Comparison of ENCODE assay signal across 9 cellular contexts in genomic region chr2:230828272-230828961, GRCh38. TPM values are rescaled to one million over a fixed set of nuclear protein-coding genes. Genes with fewer than 3 reads are reported as not detected.
DNase-seq lines count a peak whose midpoint lies in the region; ATAC-seq, FAIRE-seq and TF ChIP-seq lines count a peak whose summit lies in the region.
"Had no signal": no experiment of that assay in that cellular context is flagged by ENCODE, and none has a peak within 500 bp of the region (broad histone marks: within the 10 kb centered on the region; RNA-seq: fewer than 3 reads in every experiment).

No MANE protein-coding gene starts in this region.

- H3K4me3 ChIP-seq in left lung, result peak overlapping the region; percentile 21 to 27

- DNase-seq in AG20443 (ENCODE audit: low spot score), result peak; percentile 17
- DNase-seq in activated T-helper 2 cell treated with anti-CD3 and anti-CD28 coated beads, Interferon-gamma antibody, Interleukin-2, Interleukin-4, amounts not matched to agents 10 μg/mL and 5 μg/mL and 100 μg/mL, durations not matched to agents 14 hours and 24 hours and 36 hours (ENCODE audit: low spot score), result peak; percentile 23
- peak in 1 of 2 donors; percentile 84 for DNase-seq in left lung
- DNase-seq in NCI-H82 treated with DMSO at 0.1 percent for 48 hours (lab: John Stamatoyannopoulos, UW; ENCODE audit: unreplicated experiment), result no peak
- no peak for DNase-seq in HTR-8/SVneo (ENCODE audit: insufficient read length, low spot score)
- DNase-seq: mesenchymal stem cell had no signal

- H3K27me3 ChIP-seq in left lung, result peaks cover 10 to 80% of the 10 kb centered on the region in 2 donors

- H3K4me1 Mint-ChIP-seq in activated T-helper 2 cell treated with anti-CD3 and anti-CD28 coated beads, Interferon-gamma antibody, Interleukin-2, Interleukin-4, amounts not matched to agents 10 μg/mL and 5 μg/mL and 100 μg/mL, durations not matched to agents 14 hours and 24 hours and 36 hours (ENCODE audit: low read depth), result peaks cover 23% of the 10 kb centered on the region

- H3K4me3 Mint-ChIP-seq in activated T-helper 2 cell treated with anti-CD3 and anti-CD28 coated beads, Interferon-gamma antibody, Interleukin-2, Interleukin-4, amounts not matched to agents 10 μg/mL and 5 μg/mL and 100 μg/mL, durations not matched to agents 14 hours and 24 hours and 36 hours (ENCODE audit: low read depth), result no peak overlapping the region

- H3K9me3 ChIP-seq in left lung, result no peaks in the 10 kb centered on the region

- no peak for TF ChIP-seq CTCF in left lung (IDR thresholded peaks at IDR 0.05)

- no peak overlapping the region for H3K27ac ChIP-seq in left lung

- peaks cover 56% of the 10 kb centered on the region for H3K27me3 Mint-ChIP-seq in activated T-helper 2 cell treated with anti-CD3 and anti-CD28 coated beads, Interferon-gamma antibody, Interleukin-2, Interleukin-4, amounts not matched to agents 10 μg/mL and 5 μg/mL and 100 μg/mL, durations not matched to agents 14 hours and 24 hours and 36 hours (ENCODE audit: low read depth)

- H3K4me1 ChIP-seq in left lung, result peaks cover 11 to 15% of the 10 kb centered on the region in 2 donors

- no peak overlapping the region for H3K27ac Mint-ChIP-seq in activated T-helper 2 cell treated with anti-CD3 and anti-CD28 coated beads, Interferon-gamma antibody, Interleukin-2, Interleukin-4, amounts not matched to agents 10 μg/mL and 5 μg/mL and 100 μg/mL, durations not matched to agents 14 hours and 24 hours and 36 hours

- H3K9me3 Mint-ChIP-seq in activated T-helper 2 cell treated with anti-CD3 and anti-CD28 coated beads, Interferon-gamma antibody, Interleukin-2, Interleukin-4, amounts not matched to agents 10 μg/mL and 5 μg/mL and 100 μg/mL, durations not matched to agents 14 hours and 24 hours and 36 hours, result no peaks in the 10 kb centered on the region

- FAIRE-seq in HTR-8/SVneo (lab: Jason Lieb, UNC), result no peak

- intact Hi-C loops in activated T-helper 2 cell treated with anti-CD3 and anti-CD28 coated beads, Interferon-gamma antibody, Interleukin-2, Interleukin-4, amounts not matched to agents 10 μg/mL and 5 μg/mL and 100 μg/mL, durations not matched to agents 14 hours and 24 hours and 36 hours (cut with micrococcal nuclease), result no loop called here
- intact Hi-C loops in left lung (cut with DNase I), result no loop called here

- ATAC-seq in GM19463 (IDR thresholded peaks at IDR 0.05; ENCODE audit: unreplicated experiment) (peak; percentile 59), left lung (peak; percentile 55), HG02840 (IDR thresholded peaks at IDR 0.05; ENCODE audit: low FRiP score, unreplicated experiment) (no peak), HG02763 (IDR thresholded peaks at IDR 0.05; ENCODE audit: unreplicated experiment) (no peak)

- H3K36me3 Mint-ChIP-seq in activated T-helper 2 cell treated with anti-CD3 and anti-CD28 coated beads, Interferon-gamma antibody, Interleukin-2, Interleukin-4, amounts not matched to agents 10 μg/mL and 5 μg/mL and 100 μg/mL, durations not matched to agents 14 hours and 24 hours and 36 hours (ENCODE audit: low read depth), result no peaks in the 10 kb centered on the region

- no peaks in the 10 kb centered on the region for H3K36me3 ChIP-seq in left lung

RNA-seq across cellular contexts. Expression of gene ITM2C, which starts 36.3 kb away (rescaled TPM):
- total RNA-seq in activated T-helper 2 cell treated with anti-CD3 and anti-CD28 coated beads, Interferon-gamma antibody, Interleukin-2, Interleukin-4, amounts not matched to agents 10 μg/mL and 5 μg/mL and 100 μg/mL, durations not matched to agents 14 hours and 24 hours and 36 hours, result 13.3 and 15.8 TPM in 2 replicates
- total RNA-seq in left lung, result 10 to 100 TPM; 32.0 to 60.7 TPM

Comparison
In these comparisons a context has a peak if more than half of its experiments do, and no peak if none do; other contexts are left out.
1. DNase-seq: peak in AG20443 (single experiment) and activated T-helper 2 cell treated with anti-CD3 and anti-CD28 coated beads, Interferon-gamma antibody, Interleukin-2, Interleukin-4, amounts not matched to agents 10 μg/mL and 5 μg/mL and 100 μg/mL, durations not matched to agents 14 hours and 24 hours and 36 hours (single experiment); none in NCI-H82 treated with DMSO at 0.1 percent for 48 hours (single experiment) and HTR-8/SVneo (single experiment).
2. ATAC-seq: peak in GM19463 (single experiment) and left lung (single experiment); none in HG02840 (single experiment) and HG02763 (single experiment).